In the genomic region with DNA sequence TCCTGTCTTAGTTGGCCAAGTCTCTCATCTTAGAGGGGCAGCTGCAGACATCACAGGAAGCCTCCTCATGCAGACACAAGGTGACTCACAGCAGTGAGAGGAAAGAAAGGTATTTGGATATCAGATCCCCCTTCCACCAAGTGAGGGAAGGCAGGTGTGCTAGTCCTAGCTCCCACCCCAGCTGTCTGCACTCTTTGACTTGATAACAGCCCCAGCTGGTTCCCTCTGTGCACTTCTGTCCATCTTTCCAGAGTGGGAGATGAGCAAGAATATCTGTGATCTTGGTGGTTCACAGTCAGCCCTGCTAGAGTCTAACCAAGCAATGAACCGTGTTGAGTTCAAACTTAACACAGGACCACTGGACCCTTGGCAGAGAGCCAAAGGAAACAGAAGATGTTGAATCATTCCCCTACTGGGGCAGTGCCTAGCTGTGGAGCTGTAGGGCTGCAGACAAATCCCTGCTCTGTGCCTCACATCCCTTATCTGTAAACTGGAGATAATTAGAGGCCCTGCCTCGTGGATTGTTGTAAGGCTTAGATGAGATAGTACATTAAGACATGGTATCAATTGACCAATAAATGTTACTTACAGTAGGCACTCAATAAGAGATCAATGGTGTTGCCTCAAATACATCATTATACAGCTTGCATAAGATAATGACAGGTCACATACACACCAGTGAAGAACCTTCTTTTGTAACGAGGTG, we compare ENCODE assay signal across 9 cellular contexts. TPM values are rescaled to one million over a fixed set of nuclear protein-coding genes. Genes with fewer than 3 reads are reported as not detected.
DNase-seq lines count a peak whose midpoint lies in the region; ATAC-seq and TF ChIP-seq lines count a peak whose summit lies in the region.
"Had no signal": no experiment of that assay in that cellular context is flagged by ENCODE, and none has a peak within 500 bp of the region (broad histone marks: within the 10 kb centered on the region; RNA-seq: fewer than 3 reads in every experiment).

No MANE protein-coding gene starts in this region.

- TF ChIP-seq CTCF in fibroblast of mammary gland (conservative IDR thresholded peaks at IDR 0.05; ENCODE audit: control insufficient read depth, insufficient read depth, low read depth, low read length) = no peak

- H3K4me3 ChIP-seq in fibroblast of mammary gland (ENCODE audit: control insufficient read depth, low read depth, low read length) = no peak overlapping the region

- peaks cover 7% of the 10 kb centered on the region for H3K4me1 Mint-ChIP-seq in activated T-cell treated with anti-CD3 and anti-CD28 coated beads, Interleukin-2, amount 50 U/mL, for 72 hours (ENCODE audit: low read depth)
- peaks cover 11% of the 10 kb centered on the region for H3K4me1 Mint-ChIP-seq in activated T-cell treated with anti-CD3 and anti-CD28 coated beads, Interleukin-2, amount 50 U/mL, for 24 hours (ENCODE audit: low read depth)
- H3K4me1 Mint-ChIP-seq: CD8-positive, alpha-beta memory T cell had no signal

- peak; percentile 25 to 30 for ATAC-seq in activated T-cell treated with anti-CD3 and anti-CD28 coated beads, Interleukin-2, amount 50 U/mL, for 72 hours (replicated peaks in 1 of 2)

- peak; percentile 1 to 3 for DNase-seq in activated T-cell treated with anti-CD3 and anti-CD28 coated beads, Interleukin-2, amount 50 U/mL, for 72 hours
- DNase-seq in activated T-cell treated with anti-CD3 and anti-CD28 coated beads, Interleukin-2, amount 50 U/mL, for 24 hours = no peak
- peak; percentile 98 for DNase-seq in NCI-H226
- peak; percentile 62 for DNase-seq in fibroblast of mammary gland (ENCODE audit: low read depth)
- peak; percentile 74 for DNase-seq in stromal cell of bone marrow (ENCODE audit: low read depth)
- DNase-seq in posterior vena cava (ENCODE audit: low spot score) = no peak
- DNase-seq in activated effector memory CD4-positive, alpha-beta T cell treated with Interleukin-2 at 50 U/mL for 16 hours = no peak
- no peak for DNase-seq in activated gamma-delta T cell treated with Interleukin-2 at 50 U/mL for 16 hours
- DNase-seq: CD8-positive, alpha-beta memory T cell had no signal

- peaks cover 0 to 2% of the 10 kb centered on the region in 2 donors for H3K36me3 Mint-ChIP-seq in activated T-cell treated with anti-CD3 and anti-CD28 coated beads, Interleukin-2, amount 50 U/mL, for 72 hours (ENCODE audit: insufficient read depth in 2 of 2)
- no peaks in the 10 kb centered on the region for H3K36me3 Mint-ChIP-seq in activated T-cell treated with anti-CD3 and anti-CD28 coated beads, Interleukin-2, amount 50 U/mL, for 24 hours (ENCODE audit: low read depth)
- H3K36me3 Mint-ChIP-seq: CD8-positive, alpha-beta memory T cell had no signal

- no peak overlapping the region for H3K27ac Mint-ChIP-seq in activated T-cell treated with anti-CD3 and anti-CD28 coated beads, Interleukin-2, amount 50 U/mL, for 72 hours
- H3K27ac Mint-ChIP-seq in activated T-cell treated with anti-CD3 and anti-CD28 coated beads, Interleukin-2, amount 50 U/mL, for 24 hours = no peak overlapping the region

- H3K9me3 Mint-ChIP-seq in activated T-cell treated with anti-CD3 and anti-CD28 coated beads, Interleukin-2, amount 50 U/mL, for 72 hours = peaks cover 0 to 1% of the 10 kb centered on the region in 2 donors
- no peaks in the 10 kb centered on the region for H3K9me3 Mint-ChIP-seq in activated T-cell treated with anti-CD3 and anti-CD28 coated beads, Interleukin-2, amount 50 U/mL, for 24 hours

- intact Hi-C loops in posterior vena cava (cut with DNase I) = no loop called here

- no peak overlapping the region for H3K4me3 Mint-ChIP-seq in activated T-cell treated with anti-CD3 and anti-CD28 coated beads, Interleukin-2, amount 50 U/mL, for 72 hours
- no peak overlapping the region for H3K4me3 Mint-ChIP-seq in activated T-cell treated with anti-CD3 and anti-CD28 coated beads, Interleukin-2, amount 50 U/mL, for 24 hours
- H3K4me3 Mint-ChIP-seq: CD8-positive, alpha-beta memory T cell had no signal

- peaks cover 13% of the 10 kb centered on the region for H3K27me3 Mint-ChIP-seq in activated T-cell treated with anti-CD3 and anti-CD28 coated beads, Interleukin-2, amount 50 U/mL, for 72 hours (ENCODE audit: low read depth)
- peaks cover 8% of the 10 kb centered on the region for H3K27me3 Mint-ChIP-seq in activated T-cell treated with anti-CD3 and anti-CD28 coated beads, Interleukin-2, amount 50 U/mL, for 24 hours
- H3K27me3 Mint-ChIP-seq: CD8-positive, alpha-beta memory T cell had no signal

RNA-seq across cellular contexts. Expression of a gene that starts 39.1 kb away (rescaled TPM):
- total RNA-seq in activated T-cell treated with anti-CD3 and anti-CD28 coated beads, Interleukin-2, amount 50 U/mL, for 72 hours = under 1 TPM; 0.53 to 0.79 TPM
- total RNA-seq in posterior vena cava = 1 to 10 TPM; 2.1 to 4.5 TPM

Comparison
In these comparisons a context has a peak if more than half of its experiments do, and no peak if none do; other contexts are left out.
1. DNase-seq: peak in activated T-cell treated with anti-CD3 and anti-CD28 coated beads, Interleukin-2, amount 50 U/mL, for 72 hours (2 of 2), NCI-H226 (single experiment), fibroblast of mammary gland (single experiment) and stromal cell of bone marrow (single experiment); none in activated T-cell treated with anti-CD3 and anti-CD28 coated beads, Interleukin-2, amount 50 U/mL, for 24 hours (single experiment), posterior vena cava (single experiment), activated effector memory CD4-positive, alpha-beta T cell treated with Interleukin-2 at 50 U/mL for 16 hours (single experiment) and activated gamma-delta T cell treated with Interleukin-2 at 50 U/mL for 16 hours (single experiment).